ENCODE assay signal across 15 cellular contexts in the genomic region with DNA sequence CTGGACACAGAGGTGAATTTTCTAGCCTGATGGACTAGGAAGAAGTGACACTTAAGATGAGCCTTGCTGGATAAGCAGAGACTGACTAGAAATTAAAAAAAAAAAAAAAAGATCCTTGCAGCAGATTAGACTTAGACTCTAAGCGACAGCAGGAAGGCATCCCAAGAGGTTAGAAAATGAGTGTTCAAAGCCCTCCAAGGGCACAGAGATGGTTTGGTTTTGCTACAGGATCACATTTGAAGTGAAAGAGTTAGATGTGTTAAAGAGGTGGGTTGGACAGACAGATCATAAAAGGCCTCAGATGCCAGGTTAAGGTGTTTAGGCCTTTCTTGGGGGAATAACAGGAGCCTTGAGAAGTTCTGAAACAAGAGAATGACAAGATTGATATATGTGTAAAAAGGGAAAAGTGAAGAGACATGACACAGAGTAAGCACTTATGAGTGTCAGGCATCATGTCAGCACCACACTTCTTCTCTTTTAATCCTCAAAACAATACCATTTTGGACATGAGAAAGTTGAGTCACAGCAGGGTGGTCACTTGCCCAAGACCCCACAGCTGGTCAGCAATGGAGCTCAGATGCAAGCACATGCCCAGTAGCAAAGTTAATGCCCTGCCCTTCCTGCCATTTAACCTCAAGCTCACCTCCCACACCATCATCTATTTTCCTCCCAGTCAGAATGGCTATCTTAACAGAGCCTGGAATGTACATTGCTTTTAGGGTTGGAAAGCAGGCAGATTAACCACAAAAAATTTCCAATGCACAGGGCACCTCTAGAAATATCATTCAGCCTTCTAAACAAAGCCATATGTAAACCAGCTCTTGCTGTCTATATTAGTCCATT.
A peak's percentile ranks its signal among the peaks of the same experiment; 100 is the strongest.
DNase-seq lines count a peak whose midpoint lies in the region; ATAC-seq and TF ChIP-seq lines count a peak whose summit lies in the region.
"Had no signal": no experiment of that assay in that cellular context is flagged by ENCODE, and none has a peak within 500 bp of the region (broad histone marks: within the 10 kb centered on the region; RNA-seq: fewer than 3 reads in every experiment).

No MANE protein-coding gene starts in this region.

- H3K4me3 Mint-ChIP-seq in activated T-cell treated with anti-CD3 and anti-CD28 coated beads, Interleukin-2, amount 50 U/mL, for 24 hours = peak overlapping the region; percentile 71
- H3K4me3 Mint-ChIP-seq in activated CD8-positive, alpha-beta T cell treated with anti-CD3 and anti-CD28 coated beads, Interleukin-2, amount 10 ng/mL, durations not matched to agents 7 days and 5 days = no peak overlapping the region
- H3K4me3 Mint-ChIP-seq in stimulated activated naive B cell treated with anti-CD40 and anti-IgM and Interleukin-4, amounts not matched to agents 10 μg/mL and 1 μg/mL and 100 μg/mL, for 72 hours = no peak overlapping the region

- peaks cover 5% of the 10 kb centered on the region for H3K9me3 Mint-ChIP-seq in activated T-cell treated with anti-CD3 and anti-CD28 coated beads, Interleukin-2, amount 50 U/mL, for 24 hours
- H3K9me3 Mint-ChIP-seq in activated CD8-positive, alpha-beta T cell treated with anti-CD3 and anti-CD28 coated beads, Interleukin-2, amount 10 ng/mL, durations not matched to agents 7 days and 5 days (ENCODE audit: insufficient read depth) = no peaks in the 10 kb centered on the region
- H3K9me3 Mint-ChIP-seq in stimulated activated naive B cell treated with anti-CD40 and anti-IgM and Interleukin-4, amounts not matched to agents 10 μg/mL and 1 μg/mL and 100 μg/mL, for 72 hours = peaks cover 0 to 4% of the 10 kb centered on the region in 2 donors

- H3K27me3 Mint-ChIP-seq in activated T-cell treated with anti-CD3 and anti-CD28 coated beads, Interleukin-2, amount 50 U/mL, for 24 hours = no peaks in the 10 kb centered on the region
- H3K27me3 Mint-ChIP-seq in activated CD8-positive, alpha-beta T cell treated with anti-CD3 and anti-CD28 coated beads, Interleukin-2, amount 10 ng/mL, durations not matched to agents 7 days and 5 days (ENCODE audit: low read depth) = no peaks in the 10 kb centered on the region
- no peaks in the 10 kb centered on the region for H3K27me3 Mint-ChIP-seq in stimulated activated naive B cell treated with anti-CD40 and anti-IgM and Interleukin-4, amounts not matched to agents 10 μg/mL and 1 μg/mL and 100 μg/mL, for 72 hours
- H3K27me3 Mint-ChIP-seq: naive B cell had no signal

- CTCF ChIA-PET in activated CD8-positive, alpha-beta T cell treated with anti-CD3 and anti-CD28 coated beads, Interleukin-2, amount 10 ng/mL, durations not matched to agents 7 days and 5 days (lab: Charles Lee) = interaction anchor here (1.2 kb wide), 2 partner anchors 11 to 12 kb away, joined by 3 read pairs; no protein-coding TSS in a partner anchor

- POLR2A ChIA-PET in activated CD8-positive, alpha-beta T cell treated with anti-CD3 and anti-CD28 coated beads, Interleukin-2, amount 10 ng/mL, durations not matched to agents 7 days and 5 days (lab: Charles Lee) = no interaction called here

- DNase-seq in activated T-cell treated with anti-CD3 and anti-CD28 coated beads, Interleukin-2, amount 50 U/mL, for 24 hours = no peak
- no peak for DNase-seq in activated T-cell treated with anti-CD3 and anti-CD28 coated beads for 4 hours
- no peak for DNase-seq in activated CD8-positive, alpha-beta T cell treated with anti-CD3 and anti-CD28 coated beads, Interleukin-2, amount 10 ng/mL, durations not matched to agents 7 days and 5 days
- DNase-seq in fibroblast of mammary gland (ENCODE audit: low read depth) = peak; percentile 31
- no peak for DNase-seq in stimulated activated naive B cell treated with anti-CD40 and anti-IgM and Interleukin-4, amounts not matched to agents 10 μg/mL and 1 μg/mL and 100 μg/mL, for 72 hours
- no peak for DNase-seq in SHP77 (lab: John Stamatoyannopoulos, UW)
- DNase-seq in foreskin melanocyte = no peak
- DNase-seq: ACHN, DMS79, gastrocnemius medialis, kidney glomerular epithelial cell, naive B cell, NCI-H446, small intestine had no signal

- peaks cover 96% of the 10 kb centered on the region for H3K36me3 Mint-ChIP-seq in activated T-cell treated with anti-CD3 and anti-CD28 coated beads, Interleukin-2, amount 50 U/mL, for 24 hours (ENCODE audit: low read depth)
- H3K36me3 Mint-ChIP-seq in activated CD8-positive, alpha-beta T cell treated with anti-CD3 and anti-CD28 coated beads, Interleukin-2, amount 10 ng/mL, durations not matched to agents 7 days and 5 days (ENCODE audit: low read depth) = peaks cover 67% of the 10 kb centered on the region
- peaks cover 23 to 44% of the 10 kb centered on the region in 2 donors for H3K36me3 Mint-ChIP-seq in stimulated activated naive B cell treated with anti-CD40 and anti-IgM and Interleukin-4, amounts not matched to agents 10 μg/mL and 1 μg/mL and 100 μg/mL, for 72 hours

- no peak for TF ChIP-seq CTCF in fibroblast of mammary gland (conservative IDR thresholded peaks at IDR 0.05; ENCODE audit: control insufficient read depth, insufficient read depth, low read depth, low read length)

- ATAC-seq in activated CD8-positive, alpha-beta T cell treated with anti-CD3 and anti-CD28 coated beads, Interleukin-2, amount 10 ng/mL, durations not matched to agents 7 days and 5 days = no peak
- no peak for ATAC-seq in stimulated activated naive B cell treated with anti-CD40 and anti-IgM and Interleukin-4, amounts not matched to agents 10 μg/mL and 1 μg/mL and 100 μg/mL, for 72 hours (replicated peaks)
- no peak for ATAC-seq in GM21825 (IDR thresholded peaks at IDR 0.05; ENCODE audit: unreplicated experiment)
- ATAC-seq: gastrocnemius medialis had no signal

- peak overlapping the region; percentile 99 for H3K27ac Mint-ChIP-seq in activated T-cell treated with anti-CD3 and anti-CD28 coated beads, Interleukin-2, amount 50 U/mL, for 24 hours
- peak overlapping the region; percentile 90 for H3K27ac Mint-ChIP-seq in activated CD8-positive, alpha-beta T cell treated with anti-CD3 and anti-CD28 coated beads, Interleukin-2, amount 10 ng/mL, durations not matched to agents 7 days and 5 days
- H3K27ac Mint-ChIP-seq in stimulated activated naive B cell treated with anti-CD40 and anti-IgM and Interleukin-4, amounts not matched to agents 10 μg/mL and 1 μg/mL and 100 μg/mL, for 72 hours = peak overlapping the region; percentile 70

- H3K4me3 ChIP-seq in fibroblast of mammary gland (ENCODE audit: control insufficient read depth, low read depth, low read length) = no peak overlapping the region
- H3K4me3 ChIP-seq: gastrocnemius medialis had no signal

- H3K4me1 Mint-ChIP-seq in activated T-cell treated with anti-CD3 and anti-CD28 coated beads, Interleukin-2, amount 50 U/mL, for 24 hours (ENCODE audit: low read depth) = peaks cover 97% of the 10 kb centered on the region
- peaks cover 97% of the 10 kb centered on the region for H3K4me1 Mint-ChIP-seq in activated CD8-positive, alpha-beta T cell treated with anti-CD3 and anti-CD28 coated beads, Interleukin-2, amount 10 ng/mL, durations not matched to agents 7 days and 5 days (ENCODE audit: low read depth)
- peaks cover 68 to 100% of the 10 kb centered on the region in 2 donors for H3K4me1 Mint-ChIP-seq in stimulated activated naive B cell treated with anti-CD40 and anti-IgM and Interleukin-4, amounts not matched to agents 10 μg/mL and 1 μg/mL and 100 μg/mL, for 72 hours
